32 cellular contexts compared by ENCODE assay signal in genomic region chr2:138185827-138186226, GRCh38.
"Had no signal": no experiment of that assay in that cellular context is flagged by ENCODE, and none has a peak within 500 bp of the region (broad histone marks: within the 10 kb centered on the region; RNA-seq: fewer than 3 reads in every experiment).

No MANE protein-coding gene starts in this region.

- H3K4me3 ChIP-seq: ascending aorta, breast epithelium, cardiac muscle cell, colonic mucosa, esophagus squamous epithelium, gastrocnemius medialis had no signal

- H3K36me3 Mint-ChIP-seq: activated CD4-positive, alpha-beta memory T cell treated with anti-CD3 and anti-CD28 coated beads for 36 hours; activated CD8-positive, alpha-beta memory T cell treated with anti-CD3 and anti-CD28 coated beads, Interleukin-2, amount 10 ng/mL, durations not matched to agents 7 days and 5 days; activated naive CD4-positive, alpha-beta T cell treated with anti-CD3 and anti-CD28 coated beads, Interleukin-2, amount 10 ng/mL, durations not matched to agents 7 days and 5 days; activated naive CD4-positive, alpha-beta T cell treated with anti-CD3 and anti-CD28 coated beads, Interleukin-2, amount 50 U/mL, for 72 hours; activated naive CD8-positive, alpha-beta T cell treated with anti-CD3 and anti-CD28 coated beads, Interleukin-2, amount 10 ng/mL, durations not matched to agents 7 days and 5 days; brain had no signal

- H3K4me3 Mint-ChIP-seq: activated CD4-positive, alpha-beta memory T cell treated with anti-CD3 and anti-CD28 coated beads for 36 hours; activated CD4-positive, alpha-beta T cell treated with anti-CD3 and anti-CD28 coated beads for 36 hours; activated CD4-positive, alpha-beta T cell treated with anti-CD3 and anti-CD28 coated beads, Interleukin-2, amount 10 ng/mL, durations not matched to agents 24 days and 14 days; activated CD8-positive, alpha-beta memory T cell treated with anti-CD3 and anti-CD28 coated beads, Interleukin-2, amount 10 ng/mL, durations not matched to agents 7 days and 5 days; activated CD8-positive, alpha-beta T cell treated with anti-CD3 and anti-CD28 coated beads, Interleukin-2, amount 10 ng/mL, durations not matched to agents 7 days and 5 days; activated naive CD4-positive, alpha-beta T cell treated with anti-CD3 and anti-CD28 coated beads, Interleukin-2, amount 10 ng/mL, durations not matched to agents 7 days and 5 days; activated naive CD8-positive, alpha-beta T cell treated with anti-CD3 and anti-CD28 coated beads, Interleukin-2, amount 10 ng/mL, durations not matched to agents 7 days and 5 days; activated T-helper 1 cell treated with anti-CD3 and anti-CD28 coated beads, Interleukin-12 subunit alpha, Interleukin-12 subunit beta, Interleukin-2, Interleukin-4 antibody, amounts not matched to agents 30 ng/mL and 10 ng/mL and 1 ng/mL, durations not matched to agents 14 hours and 24 hours and 36 hours; brain; T-helper 17 cell; T-helper 2 cell treated with Interferon-gamma antibody and Interleukin-4, amounts not matched to agents 5 μg/mL and 100 μg/mL, for 36 hours had no signal

- H3K4me1 Mint-ChIP-seq: activated CD4-positive, alpha-beta T cell treated with anti-CD3 and anti-CD28 coated beads for 36 hours; activated CD4-positive, alpha-beta T cell treated with anti-CD3 and anti-CD28 coated beads, Interleukin-2, amount 10 ng/mL, durations not matched to agents 24 days and 14 days; activated CD8-positive, alpha-beta memory T cell treated with anti-CD3 and anti-CD28 coated beads, Interleukin-2, amount 10 ng/mL, durations not matched to agents 7 days and 5 days; activated naive CD4-positive, alpha-beta T cell treated with anti-CD3 and anti-CD28 coated beads, Interleukin-2, amount 10 ng/mL, durations not matched to agents 7 days and 5 days; activated naive CD8-positive, alpha-beta T cell treated with anti-CD3 and anti-CD28 coated beads, Interleukin-2, amount 10 ng/mL, durations not matched to agents 7 days and 5 days; T-helper 17 cell had no signal

- H3K27ac Mint-ChIP-seq: activated CD4-positive, alpha-beta memory T cell treated with anti-CD3 and anti-CD28 coated beads for 36 hours; activated CD4-positive, alpha-beta T cell treated with anti-CD3 and anti-CD28 coated beads for 36 hours; activated CD4-positive, alpha-beta T cell treated with anti-CD3 and anti-CD28 coated beads, Interleukin-2, amount 10 ng/mL, durations not matched to agents 24 days and 14 days; activated CD8-positive, alpha-beta memory T cell treated with anti-CD3 and anti-CD28 coated beads, Interleukin-2, amount 10 ng/mL, durations not matched to agents 7 days and 5 days; activated CD8-positive, alpha-beta T cell treated with anti-CD3 and anti-CD28 coated beads, Interleukin-2, amount 10 ng/mL, durations not matched to agents 7 days and 5 days; activated naive CD4-positive, alpha-beta T cell treated with anti-CD3 and anti-CD28 coated beads, Interleukin-2, amount 10 ng/mL, durations not matched to agents 7 days and 5 days; activated naive CD4-positive, alpha-beta T cell treated with anti-CD3 and anti-CD28 coated beads, Interleukin-2, amount 50 U/mL, for 72 hours; activated naive CD8-positive, alpha-beta T cell treated with anti-CD3 and anti-CD28 coated beads, Interleukin-2, amount 10 ng/mL, durations not matched to agents 7 days and 5 days; activated T-helper 1 cell treated with anti-CD3 and anti-CD28 coated beads, Interleukin-12 subunit alpha, Interleukin-12 subunit beta, Interleukin-2, Interleukin-4 antibody, amounts not matched to agents 30 ng/mL and 10 ng/mL and 1 ng/mL, durations not matched to agents 14 hours and 24 hours and 36 hours; activated T-helper 2 cell treated with anti-CD3 and anti-CD28 coated beads, Interferon-gamma antibody, Interleukin-2, Interleukin-4, amounts not matched to agents 10 μg/mL and 5 μg/mL and 100 μg/mL, durations not matched to agents 14 hours and 24 hours and 36 hours; brain; T-helper 17 cell; T-helper 2 cell treated with Interferon-gamma antibody and Interleukin-4, amounts not matched to agents 5 μg/mL and 100 μg/mL, for 36 hours had no signal

- ATAC-seq: activated CD4-positive, alpha-beta T cell treated with anti-CD3 and anti-CD28 coated beads for 36 hours; activated CD8-positive, alpha-beta memory T cell treated with anti-CD3 and anti-CD28 coated beads, Interleukin-2, amount 10 ng/mL, durations not matched to agents 7 days and 5 days; activated CD8-positive, alpha-beta T cell treated with anti-CD3 and anti-CD28 coated beads, Interleukin-2, amount 10 ng/mL, durations not matched to agents 7 days and 5 days; activated naive CD4-positive, alpha-beta T cell treated with anti-CD3 and anti-CD28 coated beads, Interleukin-2, amount 50 U/mL, for 72 hours; foreskin keratinocyte; gastrocnemius medialis; T-helper 17 cell had no signal

- H3K9me3 Mint-ChIP-seq: activated CD4-positive, alpha-beta T cell treated with anti-CD3 and anti-CD28 coated beads, Interleukin-2, amount 10 ng/mL, durations not matched to agents 24 days and 14 days; activated naive CD4-positive, alpha-beta T cell treated with anti-CD3 and anti-CD28 coated beads, Interleukin-2, amount 10 ng/mL, durations not matched to agents 7 days and 5 days; activated T-helper 1 cell treated with anti-CD3 and anti-CD28 coated beads, Interleukin-12 subunit alpha, Interleukin-12 subunit beta, Interleukin-2, Interleukin-4 antibody, amounts not matched to agents 30 ng/mL and 10 ng/mL and 1 ng/mL, durations not matched to agents 14 hours and 24 hours and 36 hours; activated T-helper 2 cell treated with anti-CD3 and anti-CD28 coated beads, Interferon-gamma antibody, Interleukin-2, Interleukin-4, amounts not matched to agents 10 μg/mL and 5 μg/mL and 100 μg/mL, durations not matched to agents 14 hours and 24 hours and 36 hours; brain; T-helper 2 cell treated with Interferon-gamma antibody and Interleukin-4, amounts not matched to agents 5 μg/mL and 100 μg/mL, for 36 hours had no signal

- DNase-seq: activated CD4-positive, alpha-beta memory T cell treated with anti-CD3 and anti-CD28 coated beads for 36 hours; activated CD4-positive, alpha-beta T cell treated with anti-CD3 and anti-CD28 coated beads for 36 hours; activated CD4-positive, alpha-beta T cell treated with anti-CD3 and anti-CD28 coated beads, Interleukin-2, amount 10 ng/mL, durations not matched to agents 24 days and 14 days; activated CD4-positive, CD25-positive, alpha-beta regulatory T cell; activated CD4-positive, CD25-positive, alpha-beta regulatory T cell treated with anti-CD3 and anti-CD28 coated beads, Interleukin-2, amount 50 U/mL, for 72 hours; activated CD8-positive, alpha-beta memory T cell treated with anti-CD3 and anti-CD28 coated beads, Interleukin-2, amount 10 ng/mL, durations not matched to agents 7 days and 5 days; activated CD8-positive, alpha-beta memory T cell treated with anti-CD3 and anti-CD28 coated beads, Interleukin-2, amount 50 U/mL, for 4 hours; activated CD8-positive, alpha-beta T cell treated with anti-CD3 and anti-CD28 coated beads, Interleukin-2, amount 10 ng/mL, durations not matched to agents 7 days and 5 days; activated effector memory CD4-positive, alpha-beta T cell treated with anti-CD3 and anti-CD28 coated beads, Interleukin-2, amount 50 U/mL, for 16 hours; activated naive CD4-positive, alpha-beta T cell treated with anti-CD3 and anti-CD28 coated beads, Interleukin-2, amount 10 ng/mL, durations not matched to agents 7 days and 5 days; activated naive CD8-positive, alpha-beta T cell treated with anti-CD3 and anti-CD28 coated beads, Interleukin-2, amount 10 ng/mL, durations not matched to agents 7 days and 5 days; activated T-cell treated with anti-CD3 and anti-CD28 coated beads, Interleukin-2, amount 50 U/mL, for 1 hour; activated T-cell treated with anti-CD3 and anti-CD28 coated beads, Interleukin-2, amount 50 U/mL, for 48 hours; central memory CD4-positive, alpha-beta T cell; cerebellar nuclear complex; colonic mucosa; effector CD8-positive, alpha-beta T cell; esophagus squamous epithelium; foreskin keratinocyte; gastrocnemius medialis; T-helper 1 cell; T-helper 17 cell; T1000; WERI-Rb-1 had no signal

- H3K27me3 Mint-ChIP-seq: activated CD4-positive, alpha-beta memory T cell treated with anti-CD3 and anti-CD28 coated beads for 36 hours; activated CD4-positive, alpha-beta T cell treated with anti-CD3 and anti-CD28 coated beads for 36 hours; activated CD4-positive, alpha-beta T cell treated with anti-CD3 and anti-CD28 coated beads, Interleukin-2, amount 10 ng/mL, durations not matched to agents 24 days and 14 days; activated CD8-positive, alpha-beta memory T cell treated with anti-CD3 and anti-CD28 coated beads, Interleukin-2, amount 10 ng/mL, durations not matched to agents 7 days and 5 days; activated naive CD4-positive, alpha-beta T cell treated with anti-CD3 and anti-CD28 coated beads, Interleukin-2, amount 10 ng/mL, durations not matched to agents 7 days and 5 days; activated naive CD8-positive, alpha-beta T cell treated with anti-CD3 and anti-CD28 coated beads, Interleukin-2, amount 10 ng/mL, durations not matched to agents 7 days and 5 days; brain; T-helper 17 cell had no signal
